In the genomic region with DNA sequence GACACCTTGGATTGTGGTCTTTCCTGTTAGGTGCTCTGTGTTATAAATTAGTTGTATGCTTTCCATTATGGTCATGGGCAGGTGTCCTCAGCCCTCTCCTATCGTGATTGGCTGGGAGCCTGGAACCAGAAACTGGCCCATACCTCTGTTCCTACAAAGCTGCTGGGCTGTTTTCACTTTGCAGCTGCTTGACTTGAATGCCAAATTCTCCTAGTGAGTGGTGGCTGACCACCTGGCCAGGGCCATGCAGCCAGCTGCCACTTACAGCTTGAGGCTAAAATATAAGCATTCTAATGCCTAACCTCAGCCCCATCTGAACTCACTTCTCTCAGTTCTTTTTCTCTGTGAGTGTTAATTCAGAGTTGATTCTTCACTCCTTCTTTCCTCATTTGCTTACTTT, we compare ENCODE assay signal across 22 cellular contexts.
DNase-seq lines count a peak whose midpoint lies in the region; ATAC-seq and TF ChIP-seq lines count a peak whose summit lies in the region.
"Had no signal": no experiment of that assay in that cellular context is flagged by ENCODE, and none has a peak within 500 bp of the region (broad histone marks: within the 10 kb centered on the region; RNA-seq: fewer than 3 reads in every experiment).

No MANE protein-coding gene starts in this region.

- DNase-seq in DMS53 (lab: John Stamatoyannopoulos, UW) (peak; percentile 11), DMS53 treated with DMSO at 0.1 percent for 48 hours (lab: John Stamatoyannopoulos, UW; ENCODE audit: unreplicated experiment) (no peak), NCI-H2081 treated with DMSO at 0.1 percent for 48 hours (lab: John Stamatoyannopoulos, UW) (peak; percentile 18), WERI-Rb-1 (peak; percentile 16), gastrocnemius medialis (peak; percentile 15 to 31), activated T-cell treated with anti-CD3 and anti-CD28 coated beads for 4 hours (no peak)
- DNase-seq in activated naive CD8-positive, alpha-beta T cell treated with anti-CD3 and anti-CD28 coated beads for 36 hours, result no peak
- DNase-seq in activated CD4-positive, alpha-beta T cell treated with anti-CD3 and anti-CD28 coated beads for 36 hours, result no peak
- DNase-seq: 8988T; activated naive CD4-positive, alpha-beta T cell; esophagus squamous epithelium; heart left ventricle; mesendoderm; MG63; T-helper 17 cell; transverse colon had no signal

- H3K27me3 ChIP-seq in WERI-Rb-1 (ENCODE audit: insufficient read depth, low read depth, severe bottlenecking) (no peaks in the 10 kb centered on the region), gastrocnemius medialis (no peaks in the 10 kb centered on the region)
- H3K27me3 ChIP-seq: BLaER1 treated with 17β-estradiol and CSF1 and Interleukin-3, amounts not matched to agents 10 nM and 100 nM; esophagus squamous epithelium; heart left ventricle; MG63; neutrophil; transverse colon had no signal

- intact Hi-C loops in gastrocnemius medialis (cut with DNase I; ENCODE audit: low total_unique reads), result no loop called here
- intact Hi-C loops in activated CD4-positive, alpha-beta T cell treated with anti-CD3 and anti-CD28 coated beads for 36 hours (cut with DNase I, micrococcal nuclease), result no loop called here

- POLR2A ChIA-PET in activated CD4-positive, alpha-beta T cell treated with anti-CD3 and anti-CD28 coated beads for 36 hours (lab: Charles Lee), result no interaction called here

- ATAC-seq in gastrocnemius medialis, result peak; percentile 53 to 79
- ATAC-seq in activated CD4-positive, alpha-beta T cell treated with anti-CD3 and anti-CD28 coated beads for 36 hours, result no peak
- ATAC-seq: activated CD4-positive, CD25-positive, alpha-beta regulatory T cell treated with anti-CD3 and anti-CD28 coated beads, Interleukin-2, amount 50 U/mL, for 24 hours; heart left ventricle; stimulated activated effector memory CD8-positive, alpha-beta T cell treated with anti-CD3 and anti-CD28 coated beads, Interleukin-12 subunit alpha, Interleukin-12 subunit beta, amount 100 ng/mL, for 72 hours; T-helper 17 cell had no signal

- peaks cover 14 to 16% of the 10 kb centered on the region in 2 donors for H3K4me1 ChIP-seq in gastrocnemius medialis
- H3K4me1 ChIP-seq: esophagus squamous epithelium had no signal

- in situ Hi-C loops in gastrocnemius medialis (cut with MboI; ENCODE audit: low sequenced_read_pairs in 4 of 4), result loop anchor here in 1 of 4 donors (10.0 kb wide), 1 partner anchor 326 kb away; no protein-coding TSS in a partner anchor

- no peaks in the 10 kb centered on the region for H3K36me3 Mint-ChIP-seq in activated naive CD8-positive, alpha-beta T cell treated with anti-CD3 and anti-CD28 coated beads for 36 hours
- no peaks in the 10 kb centered on the region for H3K36me3 Mint-ChIP-seq in activated CD4-positive, alpha-beta T cell treated with anti-CD3 and anti-CD28 coated beads for 36 hours (ENCODE audit: low read depth)
- H3K36me3 Mint-ChIP-seq: stimulated activated effector memory CD8-positive, alpha-beta T cell treated with anti-CD3 and anti-CD28 coated beads, Interleukin-12 subunit alpha, Interleukin-12 subunit beta, amount 100 ng/mL, for 72 hours had no signal

- H3K9me3 ChIP-seq in WERI-Rb-1 (ENCODE audit: severe bottlenecking), result no peaks in the 10 kb centered on the region
- H3K9me3 ChIP-seq in gastrocnemius medialis, result no peaks in the 10 kb centered on the region
- H3K9me3 ChIP-seq: BLaER1 treated with 17β-estradiol and CSF1 and Interleukin-3, amounts not matched to agents 10 nM and 100 nM; esophagus squamous epithelium; HAP-1; MG63; neutrophil; transverse colon had no signal

- CTCF ChIA-PET in activated CD4-positive, alpha-beta T cell treated with anti-CD3 and anti-CD28 coated beads for 36 hours (lab: Charles Lee), result no interaction called here

- H3K27ac Mint-ChIP-seq in activated naive CD8-positive, alpha-beta T cell treated with anti-CD3 and anti-CD28 coated beads for 36 hours, result no peak overlapping the region
- no peak overlapping the region for H3K27ac Mint-ChIP-seq in activated CD4-positive, alpha-beta T cell treated with anti-CD3 and anti-CD28 coated beads for 36 hours
- H3K27ac Mint-ChIP-seq: stimulated activated effector memory CD8-positive, alpha-beta T cell treated with anti-CD3 and anti-CD28 coated beads, Interleukin-12 subunit alpha, Interleukin-12 subunit beta, amount 100 ng/mL, for 72 hours; T-helper 17 cell had no signal

- H3K36me3 ChIP-seq in WERI-Rb-1, result no peaks in the 10 kb centered on the region
- no peaks in the 10 kb centered on the region for H3K36me3 ChIP-seq in gastrocnemius medialis
- H3K36me3 ChIP-seq: BLaER1 treated with 17β-estradiol and CSF1 and Interleukin-3, amounts not matched to agents 10 nM and 100 nM; esophagus squamous epithelium; HAP-1; heart left ventricle; MG63; neutrophil; transverse colon had no signal

- no peak overlapping the region for H3K4me3 Mint-ChIP-seq in activated naive CD8-positive, alpha-beta T cell treated with anti-CD3 and anti-CD28 coated beads for 36 hours
- no peak overlapping the region for H3K4me3 Mint-ChIP-seq in activated CD4-positive, alpha-beta T cell treated with anti-CD3 and anti-CD28 coated beads for 36 hours
- H3K4me3 Mint-ChIP-seq: stimulated activated effector memory CD8-positive, alpha-beta T cell treated with anti-CD3 and anti-CD28 coated beads, Interleukin-12 subunit alpha, Interleukin-12 subunit beta, amount 100 ng/mL, for 72 hours; T-helper 17 cell had no signal

- no peaks in the 10 kb centered on the region for H3K9me3 Mint-ChIP-seq in activated naive CD8-positive, alpha-beta T cell treated with anti-CD3 and anti-CD28 coated beads for 36 hours
- H3K9me3 Mint-ChIP-seq in activated CD4-positive, alpha-beta T cell treated with anti-CD3 and anti-CD28 coated beads for 36 hours (ENCODE audit: low read depth), result peaks cover 4% of the 10 kb centered on the region

- H3K4me3 ChIP-seq in WERI-Rb-1 (ENCODE audit: low read depth, low read length) (no peak overlapping the region), gastrocnemius medialis (no peak overlapping the region)
- H3K4me3 ChIP-seq: BLaER1 treated with 17β-estradiol and CSF1 and Interleukin-3, amounts not matched to agents 10 nM and 100 nM; esophagus squamous epithelium; HAP-1; heart left ventricle; MG63; transverse colon had no signal

- TF ChIP-seq CTCF in WERI-Rb-1 (IDR thresholded peaks at IDR 0.05; ENCODE audit: low read depth, low read length) (no peak), gastrocnemius medialis (IDR thresholded peaks at IDR 0.05 in 4 of 5, conservative IDR thresholded peaks at IDR 0.05 in 1 of 5) (no peak)

- H3K4me1 Mint-ChIP-seq in activated naive CD8-positive, alpha-beta T cell treated with anti-CD3 and anti-CD28 coated beads for 36 hours, result no peaks in the 10 kb centered on the region
- no peaks in the 10 kb centered on the region for H3K4me1 Mint-ChIP-seq in activated CD4-positive, alpha-beta T cell treated with anti-CD3 and anti-CD28 coated beads for 36 hours
- H3K4me1 Mint-ChIP-seq: stimulated activated effector memory CD8-positive, alpha-beta T cell treated with anti-CD3 and anti-CD28 coated beads, Interleukin-12 subunit alpha, Interleukin-12 subunit beta, amount 100 ng/mL, for 72 hours; T-helper 17 cell had no signal

- H3K27ac ChIP-seq in WERI-Rb-1 (no peak overlapping the region), gastrocnemius medialis (no peak overlapping the region)
- H3K27ac ChIP-seq: BLaER1 treated with 17β-estradiol and CSF1 and Interleukin-3, amounts not matched to agents 10 nM and 100 nM; esophagus squamous epithelium; heart left ventricle; neutrophil; RWPE1; transverse colon had no signal

- peaks cover 5% of the 10 kb centered on the region for H3K27me3 Mint-ChIP-seq in activated naive CD8-positive, alpha-beta T cell treated with anti-CD3 and anti-CD28 coated beads for 36 hours
- H3K27me3 Mint-ChIP-seq in activated CD4-positive, alpha-beta T cell treated with anti-CD3 and anti-CD28 coated beads for 36 hours, result peaks cover 1% of the 10 kb centered on the region
- H3K27me3 Mint-ChIP-seq: T-helper 17 cell had no signal

- no peak for TF ChIP-seq POLR2A in gastrocnemius medialis (IDR thresholded peaks at IDR 0.05)

Comparison
In these comparisons a context has a peak if more than half of its experiments do, and no peak if none do; other contexts are left out.
1. DNase-seq: peak in DMS53 (single experiment), NCI-H2081 treated with DMSO at 0.1 percent for 48 hours (single experiment), WERI-Rb-1 (single experiment) and gastrocnemius medialis (2 of 2); none in DMS53 treated with DMSO at 0.1 percent for 48 hours (single experiment), activated naive CD8-positive, alpha-beta T cell treated with anti-CD3 and anti-CD28 coated beads for 36 hours (single experiment), activated T-cell treated with anti-CD3 and anti-CD28 coated beads for 4 hours (single experiment) and activated CD4-positive, alpha-beta T cell treated with anti-CD3 and anti-CD28 coated beads for 36 hours (single experiment).